In genomic region chr20:10261702-10262101, GRCh38 we compare ENCODE assay signal across 27 cellular contexts.
"Had no signal": no experiment of that assay in that cellular context is flagged by ENCODE, and none has a peak within 500 bp of the region (broad histone marks: within the 10 kb centered on the region; RNA-seq: fewer than 3 reads in every experiment).

No MANE protein-coding gene starts in this region.

- FAIRE-seq: urothelium cell line had no signal

- ATAC-seq: stimulated activated effector memory CD8-positive, alpha-beta T cell treated with anti-CD3 and anti-CD28 coated beads, Interleukin-12 subunit alpha, Interleukin-12 subunit beta, amount 100 ng/mL, for 72 hours; stimulated activated memory B cell treated with anti-CD40 and anti-IgM and Interleukin-4, amounts not matched to agents 10 μg/mL and 1 μg/mL and 100 μg/mL, for 72 hours; stimulated activated naive B cell treated with anti-CD40 and anti-IgM and Interleukin-4, amounts not matched to agents 10 μg/mL and 1 μg/mL and 100 μg/mL, for 72 hours; stimulated activated naive CD8-positive, alpha-beta T cell treated with anti-CD3 and anti-CD28 coated beads, Interleukin-15, amount 100 ng/mL, for 72 hours; stimulated activated naive CD8-positive, alpha-beta T cell treated with anti-CD3 and anti-CD28 coated beads, Interleukin-15, Interleukin-2, amounts not matched to agents 100 U/mL and 50 U/mL, for 24 hours; upper lobe of right lung had no signal

- H3K9me3 ChIP-seq: stomach, suprapubic skin, testis, thoracic aorta, thyroid gland, tibial artery, tibial nerve, transverse colon, upper lobe of left lung, upper lobe of right lung, uterus, vagina had no signal

- H3K27ac ChIP-seq: stomach, suprapubic skin, testis, thoracic aorta, thyroid gland, tibial artery, tibial nerve, transverse colon, upper lobe of left lung, upper lobe of right lung, uterus, vagina had no signal

- H3K36me3 ChIP-seq: stomach, suprapubic skin, thoracic aorta, thyroid gland, tibial artery, tibial nerve, transverse colon, upper lobe of left lung, upper lobe of right lung, uterus, vagina had no signal

- H3K4me1 ChIP-seq: stomach, suprapubic skin, testis, thyroid gland, tibial artery, tibial nerve, transverse colon, upper lobe of left lung, upper lobe of right lung, uterus, vagina had no signal

- H3K27me3 ChIP-seq: stomach, suprapubic skin, testis, thyroid gland, tibial artery, tibial nerve, transverse colon, upper lobe of left lung, upper lobe of right lung, uterus, vagina had no signal

- H3K4me3 ChIP-seq: stomach, suprapubic skin, testis, thoracic aorta, thyroid gland, tibial artery, tibial nerve, transverse colon, upper lobe of left lung, upper lobe of right lung, uterus, vagina had no signal

- DNase-seq: stimulated activated CD4-positive, alpha-beta T cell treated with anti-CD3 and anti-CD28 coated beads, Interleukin-2, amount 100 ng/mL, for 48 hours; stimulated activated CD4-positive, alpha-beta T cell treated with anti-CD3 and anti-CD28 coated beads, Interleukin-4, amount 100 ng/mL, for 1 hour; stimulated activated CD4-positive, alpha-beta T cell treated with anti-CD3 and anti-CD28 coated beads, Interleukin-4, amount 100 ng/mL, for 24 hours; stimulated activated CD4-positive, alpha-beta T cell treated with anti-CD3 and anti-CD28 coated beads, Interleukin-4, amount 100 ng/mL, for 4 hours; stimulated activated CD8-positive, alpha-beta memory T cell treated with anti-CD3 and anti-CD28 coated beads, Interleukin-4, amount 100 ng/mL, for 48 hours; stimulated activated naive B cell treated with anti-CD40 and anti-IgM and Interleukin-4, amounts not matched to agents 10 μg/mL and 1 μg/mL and 100 μg/mL, for 72 hours; stimulated activated naive CD4-positive, alpha-beta T cell; stimulated activated naive CD4-positive, alpha-beta T cell treated with Interleukin-2 at 50 U/mL for 16 hours; stimulated activated naive CD8-positive, alpha-beta T cell treated with anti-CD3 and anti-CD28 coated beads, Interleukin-15, amount 100 ng/mL, for 72 hours; stimulated activated naive CD8-positive, alpha-beta T cell treated with anti-CD3 and anti-CD28 coated beads, Interleukin-15, Interleukin-2, amounts not matched to agents 100 U/mL and 50 U/mL, for 24 hours; stomach; substantia nigra; testis; thyroid gland; tibial artery; transverse colon; trophoblast cell; upper lobe of left lung; upper lobe of right lung; uterus had no signal
